Comparison of ENCODE assay signal across 1 cellular context in genomic region chr19:801030-801860, GRCh38.
TF ChIP-seq lines count a peak whose summit lies in the region.

No MANE protein-coding gene starts in this region.

TF ChIP-seq in HepG2, 621 proteins besides CTCF, POLR2A, EP300 and RAD21 (continued from another document):
- TF ChIP-seq POGK (CRISPR knock-in tag; conservative IDR thresholded peaks at IDR 0.05): no peak
- TF ChIP-seq CBX5 (CRISPR knock-in tag; IDR thresholded peaks at IDR 0.05; ENCODE audit: borderline replicate concordance): 0 out of 2 replicates have a peak, but pooled peaks have one; percentile 1
- TF ChIP-seq RBFOX2 (IDR thresholded peaks at IDR 0.05; ENCODE audit: low read depth, low read length): peak; percentile 82
- TF ChIP-seq, protein P1, sequence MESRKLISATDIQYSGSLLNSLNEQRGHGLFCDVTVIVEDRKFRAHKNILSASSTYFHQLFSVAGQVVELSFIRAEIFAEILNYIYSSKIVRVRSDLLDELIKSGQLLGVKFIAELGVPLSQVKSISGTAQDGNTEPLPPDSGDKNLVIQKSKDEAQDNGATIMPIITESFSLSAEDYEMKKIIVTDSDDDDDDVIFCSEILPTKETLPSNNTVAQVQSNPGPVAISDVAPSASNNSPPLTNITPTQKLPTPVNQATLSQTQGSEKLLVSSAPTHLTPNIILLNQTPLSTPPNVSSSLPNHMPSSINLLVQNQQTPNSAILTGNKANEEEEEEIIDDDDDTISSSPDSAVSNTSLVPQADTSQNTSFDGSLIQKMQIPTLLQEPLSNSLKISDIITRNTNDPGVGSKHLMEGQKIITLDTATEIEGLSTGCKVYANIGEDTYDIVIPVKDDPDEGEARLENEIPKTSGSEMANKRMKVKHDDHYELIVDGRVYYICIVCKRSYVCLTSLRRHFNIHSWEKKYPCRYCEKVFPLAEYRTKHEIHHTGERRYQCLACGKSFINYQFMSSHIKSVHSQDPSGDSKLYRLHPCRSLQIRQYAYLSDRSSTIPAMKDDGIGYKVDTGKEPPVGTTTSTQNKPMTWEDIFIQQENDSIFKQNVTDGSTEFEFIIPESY (CRISPR knock-in tag; IDR thresholded peaks at IDR 0.05): 0 out of 2 replicates have a peak, but pooled peaks have one; percentile 42
- TF ChIP-seq ZNF598 (CRISPR knock-in tag; IDR thresholded peaks at IDR 0.05; ENCODE audit: borderline replicate concordance): 0 out of 2 replicates have a peak, but pooled peaks have one; percentile 22
- TF ChIP-seq SMAD3 (CRISPR knock-in tag; IDR thresholded peaks at IDR 0.05): no peak
